In genomic region chr2:64850641-64851040, GRCh38 we compare ENCODE assay signal across 19 cellular contexts.
DNase-seq lines count a peak whose midpoint lies in the region; ATAC-seq, FAIRE-seq and TF ChIP-seq lines count a peak whose summit lies in the region.
"Had no signal": no experiment of that assay in that cellular context is flagged by ENCODE, and none has a peak within 500 bp of the region (broad histone marks: within the 10 kb centered on the region; RNA-seq: fewer than 3 reads in every experiment).

No MANE protein-coding gene starts in this region.

- H3K36me3 Mint-ChIP-seq in CD14-positive monocyte, result peaks cover 0 to 1% of the 10 kb centered on the region in 2 donors
- H3K36me3 Mint-ChIP-seq: CD8-positive, alpha-beta memory T cell; IgD-negative memory B cell had no signal

- H3K4me3 Mint-ChIP-seq in CD14-positive monocyte, result no peak overlapping the region
- H3K4me3 Mint-ChIP-seq: CD8-positive, alpha-beta memory T cell; HFFc6 had no signal

- 0 out of 2 replicates have a peak overlapping the region, but pooled peaks have one; percentile 26 for H2AFZ ChIP-seq in K562 (ENCODE audit: low read depth, low read length)

- intact Hi-C loops in CD14-positive monocyte (cut with micrococcal nuclease) (no loop called here), K562 (cut with micrococcal nuclease) (loop anchor here (5.0 kb wide), 1 partner anchor 83 kb away; no protein-coding TSS in a partner anchor)

- in situ Hi-C loops in K562 (cut with MboI), result no loop called here

- no peak overlapping the region for H3K27ac ChIP-seq in K562 (ENCODE audit: extremely low read depth, low read depth, low read length)

- no peaks in the 10 kb centered on the region for H3K27me3 ChIP-seq in K562 (ENCODE audit: control insufficient read depth in 2 of 2, insufficient read depth in 2 of 2, low read length in 2 of 2)
- H3K27me3 ChIP-seq: BE2C had no signal

- H3K36me3 ChIP-seq in K562 (ENCODE audit: control insufficient read depth, insufficient read depth, low read length), result no peaks in the 10 kb centered on the region
- H3K36me3 ChIP-seq: BE2C, HAP-1 had no signal

- no peak overlapping the region for H3K4me2 ChIP-seq in K562 (ENCODE audit: insufficient read depth, low read length)

- DNase-seq in CD14-positive monocyte (ENCODE audit: low spot score) (no peak), K562 (ENCODE audit: extremely low read depth in 1 of 4, low spot score in 3 of 4) (no peak), mesenteric fat pad (ENCODE audit: low spot score) (peak; percentile 47), renal cortical epithelial cell (ENCODE audit: low read depth) (peak; percentile 63), NCI-H524 treated with DMSO at 0.1 percent for 48 hours (lab: John Stamatoyannopoulos, UW) (no peak), GOT3 (lab: John Stamatoyannopoulos, UW) (no peak), NCI-H446 (lab: John Stamatoyannopoulos, UW) (no peak), dedifferentiated amniotic fluid mesenchymal stem cell (ENCODE audit: extremely low spot score) (no peak)
- DNase-seq: BE2C; Caco-2; CD8-positive, alpha-beta memory T cell; DND-41; GDM1; HFFc6 had no signal

- FAIRE-seq in K562 (lab: Jason Lieb, UNC), result no peak
- FAIRE-seq: A204.1, GM12892, H1 had no signal

- peak; percentile 20 for ATAC-seq in K562

- no peak overlapping the region for H3K4me3 ChIP-seq in K562
- H3K4me3 ChIP-seq: HAP-1 had no signal

- TF ChIP-seq POLR2A in K562 (conservative IDR thresholded peaks at IDR 0.05), result no peak

- peaks cover 0 to 1% (median 0%) of the 10 kb centered on the region in 7 donors for H3K9me3 Mint-ChIP-seq in CD14-positive monocyte
- H3K9me3 Mint-ChIP-seq: CD8-positive, alpha-beta memory T cell; HFFc6; IgD-negative memory B cell had no signal

- no peak for TF ChIP-seq RAD21 in K562 (CRISPR knock-in tag; conservative IDR thresholded peaks at IDR 0.05 in 1 of 2, IDR thresholded peaks at IDR 0.05 in 1 of 2)

- TF ChIP-seq EP300 in K562 (IDR thresholded peaks at IDR 0.05; ENCODE audit: low read length), result no peak

- peaks cover 92% of the 10 kb centered on the region for H3K4me1 Mint-ChIP-seq in CD14-positive monocyte
- H3K4me1 Mint-ChIP-seq: CD8-positive, alpha-beta memory T cell had no signal

- TF ChIP-seq CTCF in CD14-positive monocyte (IDR thresholded peaks at IDR 0.05) (no peak), K562 (IDR thresholded peaks at IDR 0.05 in 2 of 3, conservative IDR thresholded peaks at IDR 0.05 in 1 of 3; ENCODE audit: insufficient read depth in 2 of 3, low read depth in 1 of 3, low read length in 3 of 3) (no peak)

- H3K4me1 ChIP-seq in K562 (replicated peaks in 1 of 2; ENCODE audit: control insufficient read depth in 2 of 2, insufficient read depth in 2 of 2, low read length in 2 of 2), result peaks cover 6 to 29% of the 10 kb centered on the region in 2 experiments; a peak in 4 of 5 replicates
- H3K4me1 ChIP-seq: BE2C, Caco-2, HAP-1 had no signal

- H4K20me1 ChIP-seq in K562 (replicated peaks; ENCODE audit: control insufficient read depth, insufficient read depth, low read length), result no peaks in the 10 kb centered on the region

- H3K79me2 ChIP-seq in K562 (ENCODE audit: control insufficient read depth, insufficient read depth, low read length), result no peaks in the 10 kb centered on the region

- no peaks in the 10 kb centered on the region for H3K9me1 ChIP-seq in K562 (ENCODE audit: control insufficient read depth, insufficient read depth, low read length)

- no TSS peak for BruUV-seq in K562 (replicated peaks; lab: Mats Ljungman, UMichigan)

- H3K27me3 Mint-ChIP-seq in CD14-positive monocyte (ENCODE audit: low read depth in 3 of 3), result peaks cover 0 to 5% (median 0%) of the 10 kb centered on the region in 3 donors
- H3K27me3 Mint-ChIP-seq: IgD-negative memory B cell had no signal

- H3K9me3 ChIP-seq in K562 (replicated peaks; ENCODE audit: control insufficient read depth, insufficient read depth, low read depth, low read length), result no peaks in the 10 kb centered on the region
- H3K9me3 ChIP-seq: BE2C, Caco-2, HAP-1 had no signal

- peak overlapping the region; percentile 64 to 99 (median 83) for H3K27ac Mint-ChIP-seq in CD14-positive monocyte
- H3K27ac Mint-ChIP-seq: CD8-positive, alpha-beta memory T cell; HFFc6 had no signal

- no peak overlapping the region for H3K9ac ChIP-seq in K562 (ENCODE audit: insufficient read depth in 1 of 2, low read depth in 2 of 2, low read length in 2 of 2)

- POLR2A ChIA-PET in K562 (lab: Yijun Ruan, JAX), result interaction anchor here (0.6 to 1.6 kb wide), 3 partner anchors 198 to 218 kb away, joined by 3 to 4 read pairs (median 3); no protein-coding TSS in a partner anchor

- CTCF ChIA-PET in K562 (lab: Yijun Ruan, JAX; ENCODE audit: low intra/inter-chr PET ratio), result no interaction called here

TF ChIP-seq in K562, 482 proteins besides CTCF, POLR2A, EP300 and RAD21:
- TF ChIP-seq FOS (IDR thresholded peaks at IDR 0.05; ENCODE audit: extremely low read depth, insufficient read length) (no peak), FOXJ3 (CRISPR knock-in tag; IDR thresholded peaks at IDR 0.05) (no peak), SNRNP70 (optimal IDR thresholded peaks at IDR 0.05; ENCODE audit: low read depth, low read length) (no peak), MAZ (CRISPR knock-in tag; conservative IDR thresholded peaks at IDR 0.05 in 1 of 2, IDR thresholded peaks at IDR 0.05 in 1 of 2) (peak in 1 of 2 experiments; percentile 53; a peak in 1 of 4 replicates), KLF13 (tag; IDR thresholded peaks at IDR 0.05; ENCODE audit: borderline replicate concordance, low read depth) (no peak), NR4A1 (CRISPR knock-in tag; IDR thresholded peaks at IDR 0.05) (no peak), NR4A1 (tag; IDR thresholded peaks at IDR 0.05) (no peak), CTBP1 (IDR thresholded peaks at IDR 0.05; ENCODE audit: borderline replicate concordance) (peak; percentile 43; the same call in 1 of the 2 replicates), NR2C2 (CRISPR knock-in tag; IDR thresholded peaks at IDR 0.05) (no peak), NR2C2 (tag; IDR thresholded peaks at IDR 0.05) (no peak), MYC (IDR thresholded peaks at IDR 0.05; ENCODE audit: low read depth, low read length) (peak; percentile 64), MYC (CRISPR knock-in tag; IDR thresholded peaks at IDR 0.05; ENCODE audit: borderline replicate concordance, low read depth) (no peak), DACH1 (IDR thresholded peaks at IDR 0.05; ENCODE audit: partially characterized antibody) (no peak), PML (IDR thresholded peaks at IDR 0.05; ENCODE audit: low read length) (no peak), L3MBTL2 (IDR thresholded peaks at IDR 0.05) (0 out of 2 replicates have a peak, but pooled peaks have one; percentile 13), CXXC5 (CRISPR knock-in tag; IDR thresholded peaks at IDR 0.05) (0 out of 2 replicates have a peak, but pooled peaks have one; percentile 21)
- TF ChIP-seq, protein P1, sequence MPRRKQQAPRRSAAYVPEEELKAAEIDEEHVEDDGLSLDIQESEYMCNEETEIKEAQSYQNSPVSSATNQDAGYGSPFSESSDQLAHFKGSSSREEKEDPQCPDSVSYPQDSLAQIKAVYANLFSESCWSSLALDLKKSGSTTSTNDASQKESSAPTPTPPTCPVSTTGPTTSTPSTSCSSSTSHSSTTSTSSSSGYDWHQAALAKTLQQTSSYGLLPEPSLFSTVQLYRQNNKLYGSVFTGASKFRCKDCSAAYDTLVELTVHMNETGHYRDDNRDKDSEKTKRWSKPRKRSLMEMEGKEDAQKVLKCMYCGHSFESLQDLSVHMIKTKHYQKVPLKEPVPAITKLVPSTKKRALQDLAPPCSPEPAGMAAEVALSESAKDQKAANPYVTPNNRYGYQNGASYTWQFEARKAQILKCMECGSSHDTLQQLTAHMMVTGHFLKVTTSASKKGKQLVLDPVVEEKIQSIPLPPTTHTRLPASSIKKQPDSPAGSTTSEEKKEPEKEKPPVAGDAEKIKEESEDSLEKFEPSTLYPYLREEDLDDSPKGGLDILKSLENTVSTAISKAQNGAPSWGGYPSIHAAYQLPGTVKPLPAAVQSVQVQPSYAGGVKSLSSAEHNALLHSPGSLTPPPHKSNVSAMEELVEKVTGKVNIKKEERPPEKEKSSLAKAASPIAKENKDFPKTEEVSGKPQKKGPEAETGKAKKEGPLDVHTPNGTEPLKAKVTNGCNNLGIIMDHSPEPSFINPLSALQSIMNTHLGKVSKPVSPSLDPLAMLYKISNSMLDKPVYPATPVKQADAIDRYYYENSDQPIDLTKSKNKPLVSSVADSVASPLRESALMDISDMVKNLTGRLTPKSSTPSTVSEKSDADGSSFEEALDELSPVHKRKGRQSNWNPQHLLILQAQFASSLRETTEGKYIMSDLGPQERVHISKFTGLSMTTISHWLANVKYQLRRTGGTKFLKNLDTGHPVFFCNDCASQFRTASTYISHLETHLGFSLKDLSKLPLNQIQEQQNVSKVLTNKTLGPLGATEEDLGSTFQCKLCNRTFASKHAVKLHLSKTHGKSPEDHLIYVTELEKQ (CRISPR knock-in tag; IDR thresholded peaks at IDR 0.05), result no peak
- TF ChIP-seq, protein P2, sequence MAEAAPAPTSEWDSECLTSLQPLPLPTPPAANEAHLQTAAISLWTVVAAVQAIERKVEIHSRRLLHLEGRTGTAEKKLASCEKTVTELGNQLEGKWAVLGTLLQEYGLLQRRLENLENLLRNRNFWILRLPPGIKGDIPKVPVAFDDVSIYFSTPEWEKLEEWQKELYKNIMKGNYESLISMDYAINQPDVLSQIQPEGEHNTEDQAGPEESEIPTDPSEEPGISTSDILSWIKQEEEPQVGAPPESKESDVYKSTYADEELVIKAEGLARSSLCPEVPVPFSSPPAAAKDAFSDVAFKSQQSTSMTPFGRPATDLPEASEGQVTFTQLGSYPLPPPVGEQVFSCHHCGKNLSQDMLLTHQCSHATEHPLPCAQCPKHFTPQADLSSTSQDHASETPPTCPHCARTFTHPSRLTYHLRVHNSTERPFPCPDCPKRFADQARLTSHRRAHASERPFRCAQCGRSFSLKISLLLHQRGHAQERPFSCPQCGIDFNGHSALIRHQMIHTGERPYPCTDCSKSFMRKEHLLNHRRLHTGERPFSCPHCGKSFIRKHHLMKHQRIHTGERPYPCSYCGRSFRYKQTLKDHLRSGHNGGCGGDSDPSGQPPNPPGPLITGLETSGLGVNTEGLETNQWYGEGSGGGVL (CRISPR knock-in tag; IDR thresholded peaks at IDR 0.05), result no peak

Comparison
In these comparisons a context has a peak if more than half of its experiments do, and no peak if none do; other contexts are left out.
1. DNase-seq: peak in mesenteric fat pad (single experiment) and renal cortical epithelial cell (single experiment); none in CD14-positive monocyte (single experiment), K562 (0 of 4), NCI-H524 treated with DMSO at 0.1 percent for 48 hours (single experiment), GOT3 (single experiment), NCI-H446 (0 of 2) and dedifferentiated amniotic fluid mesenchymal stem cell (single experiment).